ENCODE assay signal across 17 cellular contexts in the genomic region with DNA sequence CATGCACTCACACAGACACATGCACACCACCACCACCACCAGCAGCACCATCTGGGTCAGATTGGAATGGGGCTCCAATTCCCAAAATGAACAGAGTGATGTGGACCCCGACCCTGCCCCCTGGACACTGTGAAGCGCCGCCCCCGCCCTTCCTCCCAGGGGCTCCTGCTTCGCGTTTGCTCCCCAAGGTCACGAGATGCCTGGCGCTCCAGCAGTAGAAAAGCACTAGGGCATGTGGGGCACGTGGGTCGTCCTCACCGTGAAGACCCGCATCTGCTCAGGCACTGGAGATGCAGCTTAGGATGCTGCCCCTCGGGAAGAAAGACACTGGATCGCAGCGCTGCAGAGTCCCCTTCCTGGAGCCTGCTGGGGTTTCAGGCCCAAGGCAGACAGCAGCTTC.
DNase-seq lines count a peak whose midpoint lies in the region; ATAC-seq and TF ChIP-seq lines count a peak whose summit lies in the region.
"Had no signal": no experiment of that assay in that cellular context is flagged by ENCODE, and none has a peak within 500 bp of the region (broad histone marks: within the 10 kb centered on the region; RNA-seq: fewer than 3 reads in every experiment).

No MANE protein-coding gene starts in this region.

- no peak overlapping the region for H4K12ac ChIP-seq in trophoblast cell (ENCODE audit: low read depth, low read length)

- ATAC-seq in right lobe of liver (no peak), lower lobe of right lung (no peak), aorta (ENCODE audit: low FRiP score) (no peak)
- ATAC-seq: HCT116 had no signal

- H2BK5ac ChIP-seq in trophoblast cell (ENCODE audit: low read depth, low read length, poor library complexity), result peak overlapping the region; percentile 24

- TF ChIP-seq POLR2A in right lobe of liver (IDR thresholded peaks at IDR 0.05), result no peak

- H3K79me2 ChIP-seq in trophoblast cell (ENCODE audit: control insufficient read depth, insufficient read depth, low read length, poor library complexity), result peaks cover 3% of the 10 kb centered on the region

- H4K91ac ChIP-seq in trophoblast cell (ENCODE audit: low read depth, low read length), result peak overlapping the region; percentile 85

- intact Hi-C loops in right lobe of liver (cut with DNase I) (no loop called here), lower lobe of right lung (cut with DNase I) (no loop called here), aorta (cut with DNase I) (no loop called here)

- H3K18ac ChIP-seq in trophoblast cell (ENCODE audit: low read length), result peak overlapping the region; percentile 51

- DNase-seq in glutamatergic neuron, result no peak
- no peak for DNase-seq in neural crest cell (ENCODE audit: low read depth, low spot score)
- no peak for DNase-seq in trophoblast cell
- DNase-seq in stimulated activated CD4-positive, alpha-beta T cell treated with anti-CD3 and anti-CD28 coated beads, Interleukin-1b, Interleukin-23, amount 100 ng/mL, for 48 hours, result no peak
- no peak for DNase-seq in right lobe of liver
- DNase-seq in lower lobe of right lung, result no peak
- no peak for DNase-seq in aorta
- DNase-seq: C1 segment of cervical spinal cord; Calu3; CD4-positive, alpha-beta memory T cell; COR-L47; DMS153; DND-41; GM23248; H9 had no signal

- H3K27ac Mint-ChIP-seq in glutamatergic neuron (ENCODE audit: unreplicated experiment) (no peak overlapping the region), neural crest cell (ENCODE audit: unreplicated experiment) (peak overlapping the region; percentile 69)
- H3K27ac Mint-ChIP-seq: CD4-positive, alpha-beta memory T cell; H9 had no signal

- H3K23ac ChIP-seq in trophoblast cell (ENCODE audit: low read length), result no peak overlapping the region

- H3K4me1 Mint-ChIP-seq in glutamatergic neuron (ENCODE audit: low read depth, unreplicated experiment) (peaks cover 10% of the 10 kb centered on the region), neural crest cell (no peaks in the 10 kb centered on the region)

- H3K36me3 Mint-ChIP-seq in glutamatergic neuron (ENCODE audit: unreplicated experiment), result peaks cover 8% of the 10 kb centered on the region
- no peaks in the 10 kb centered on the region for H3K36me3 Mint-ChIP-seq in neural crest cell (ENCODE audit: low read depth)
- H3K36me3 Mint-ChIP-seq: CD4-positive, alpha-beta memory T cell had no signal

- no peaks in the 10 kb centered on the region for H3K36me3 ChIP-seq in trophoblast cell (ENCODE audit: control insufficient read depth in 1 of 2, insufficient read depth in 2 of 2, low read length in 2 of 2)
- peaks cover 0 to 13% of the 10 kb centered on the region in 2 donors for H3K36me3 ChIP-seq in stomach smooth muscle (ENCODE audit: control insufficient read depth in 2 of 2, insufficient read depth in 2 of 2, low read length in 2 of 2)
- H3K36me3 ChIP-seq in right lobe of liver, result no peaks in the 10 kb centered on the region
- no peaks in the 10 kb centered on the region for H3K36me3 ChIP-seq in lower lobe of right lung
- H3K36me3 ChIP-seq in aorta (ENCODE audit: control insufficient read depth in 1 of 2, insufficient read depth in 2 of 2, low read length in 1 of 2), result peaks cover 2 to 4% of the 10 kb centered on the region in 2 donors

- H3K9me3 ChIP-seq in trophoblast cell (ENCODE audit: insufficient read depth, low read depth, low read length) (peaks cover 2% of the 10 kb centered on the region), stomach smooth muscle (ENCODE audit: control insufficient read depth in 2 of 2, low read length in 2 of 2) (no peaks in the 10 kb centered on the region), right lobe of liver (no peaks in the 10 kb centered on the region), lower lobe of right lung (no peaks in the 10 kb centered on the region), aorta (ENCODE audit: control insufficient read depth, low read length) (no peaks in the 10 kb centered on the region)

- no CpG with 5 or more reads among the region's 15 CpGs for WGBS in trophoblast cell (ENCODE audit: extremely low coverage, insufficient coverage, insufficient read length)
- no CpG with 5 or more reads among the region's 15 CpGs for WGBS in right lobe of liver (ENCODE audit: insufficient coverage, low coverage, low lambda C conversion rate, missing lambda C conversion rate)
- 85 to 91% methylated on average over 15 of the region's 15 CpGs for WGBS in aorta, 2 donors

- H3K4me3 ChIP-seq in trophoblast cell (ENCODE audit: low read depth, low read length) (no peak overlapping the region), stomach smooth muscle (ENCODE audit: low read length in 2 of 2) (no peak overlapping the region), right lobe of liver (no peak overlapping the region), lower lobe of right lung (no peak overlapping the region), aorta (ENCODE audit: low read length in 2 of 2) (no peak overlapping the region)
- H3K4me3 ChIP-seq: GM23248 had no signal

- H3K27ac ChIP-seq in trophoblast cell (ENCODE audit: low read depth, low read length), result no peak overlapping the region
- peak overlapping the region; percentile 83 for H3K27ac ChIP-seq in stomach smooth muscle (ENCODE audit: low read length)
- H3K27ac ChIP-seq in right lobe of liver, result no peak overlapping the region
- no peak overlapping the region for H3K27ac ChIP-seq in lower lobe of right lung
- no peak overlapping the region for H3K27ac ChIP-seq in aorta (ENCODE audit: low read depth in 1 of 2, low read length in 2 of 2)
- H3K27ac ChIP-seq: GM23248 had no signal

- H2AK5ac ChIP-seq in trophoblast cell (ENCODE audit: low read length), result peak overlapping the region; percentile 28

- H3K27me3 ChIP-seq in trophoblast cell (ENCODE audit: insufficient read depth, low read length), result no peaks in the 10 kb centered on the region
- H3K27me3 ChIP-seq in stomach smooth muscle (ENCODE audit: control insufficient read depth in 1 of 2, insufficient read depth in 2 of 2, low read length in 2 of 2), result no peaks in the 10 kb centered on the region
- no peaks in the 10 kb centered on the region for H3K27me3 ChIP-seq in right lobe of liver
- H3K27me3 ChIP-seq in lower lobe of right lung (ENCODE audit: low read depth), result no peaks in the 10 kb centered on the region
- H3K27me3 ChIP-seq in aorta (ENCODE audit: control insufficient read depth in 1 of 2, insufficient read depth in 2 of 2, low read length in 1 of 2), result no peaks in the 10 kb centered on the region

- H2BK12ac ChIP-seq in trophoblast cell (ENCODE audit: low read length), result peak overlapping the region; percentile 93

- H3K27me3 Mint-ChIP-seq in glutamatergic neuron (ENCODE audit: unreplicated experiment) (peaks cover 2% of the 10 kb centered on the region), neural crest cell (ENCODE audit: low read depth) (no peaks in the 10 kb centered on the region)
- H3K27me3 Mint-ChIP-seq: CD4-positive, alpha-beta memory T cell had no signal

- no peak overlapping the region for H2AFZ ChIP-seq in trophoblast cell (ENCODE audit: insufficient read depth, low read length, poor library complexity)
- H2AFZ ChIP-seq: GM23248 had no signal

- H3K79me1 ChIP-seq in trophoblast cell (ENCODE audit: low read length), result peaks cover 16% of the 10 kb centered on the region

- no peak overlapping the region for H3K4me2 ChIP-seq in trophoblast cell (ENCODE audit: low read length)

- H3K9ac ChIP-seq in trophoblast cell (ENCODE audit: low read length) (no peak overlapping the region), stomach smooth muscle (ENCODE audit: low read length in 2 of 2) (no peak overlapping the region)
- H3K9ac ChIP-seq: GM23248 had no signal

- H3K14ac ChIP-seq in trophoblast cell (ENCODE audit: low read length), result peak overlapping the region; percentile 67

- H3K9me3 Mint-ChIP-seq in glutamatergic neuron (ENCODE audit: unreplicated experiment), result no peaks in the 10 kb centered on the region
- no peaks in the 10 kb centered on the region for H3K9me3 Mint-ChIP-seq in neural crest cell

- TF ChIP-seq CTCF in glutamatergic neuron (IDR thresholded peaks at IDR 0.05; ENCODE audit: partially characterized antibody, unreplicated experiment), result no peak
- TF ChIP-seq CTCF in neural crest cell (conservative IDR thresholded peaks at IDR 0.05), result no peak
- TF ChIP-seq CTCF in right lobe of liver (IDR thresholded peaks at IDR 0.05), result no peak
- no peak for TF ChIP-seq CTCF in lower lobe of right lung (IDR thresholded peaks at IDR 0.05)

- peak overlapping the region; percentile 65 for H2BK120ac ChIP-seq in trophoblast cell (ENCODE audit: insufficient read depth, low read length, poor library complexity)

- peak overlapping the region; percentile 25 for H3K4ac ChIP-seq in trophoblast cell (ENCODE audit: low read depth, low read length)

- H3K4me3 Mint-ChIP-seq in glutamatergic neuron (ENCODE audit: unreplicated experiment) (peak overlapping the region; percentile 4), neural crest cell (no peak overlapping the region)
- H3K4me3 Mint-ChIP-seq: CD4-positive, alpha-beta memory T cell; H9 had no signal

- peak overlapping the region; percentile 52 for H4K8ac ChIP-seq in trophoblast cell (ENCODE audit: low read depth, low read length)

- H3K4me1 ChIP-seq in trophoblast cell (ENCODE audit: control insufficient read depth in 1 of 2, insufficient read depth in 2 of 2, low read length in 2 of 2) (peaks cover 14 to 17% of the 10 kb centered on the region in 2 experiments), stomach smooth muscle (ENCODE audit: control insufficient read depth, insufficient read depth, low read length) (peaks cover 54% of the 10 kb centered on the region), right lobe of liver (no peaks in the 10 kb centered on the region), lower lobe of right lung (no peaks in the 10 kb centered on the region), aorta (ENCODE audit: control insufficient read depth in 1 of 2, insufficient read depth in 2 of 2, low read length in 2 of 2) (no peaks in the 10 kb centered on the region)
